Comparison of ENCODE assay signal across 10 cellular contexts in genomic region chr22:38881464-38881871, GRCh38. TPM values are rescaled to one million over a fixed set of nuclear protein-coding genes. Genes with fewer than 3 reads are reported as not detected.
DNase-seq lines count a peak whose midpoint lies in the region; ATAC-seq and TF ChIP-seq lines count a peak whose summit lies in the region.
"Had no signal": no experiment of that assay in that cellular context is flagged by ENCODE, and none has a peak within 500 bp of the region (broad histone marks: within the 10 kb centered on the region; RNA-seq: fewer than 3 reads in every experiment).

No MANE protein-coding gene starts in this region.

- H3K9me3 ChIP-seq in right lobe of liver (no peaks in the 10 kb centered on the region), testis (no peaks in the 10 kb centered on the region)
- H3K9me3 ChIP-seq in CD8-positive, alpha-beta memory T cell (ENCODE audit: low read length): no peaks in the 10 kb centered on the region

- peaks cover 11 to 22% (median 14%) of the 10 kb centered on the region in 3 donors for H3K4me1 Mint-ChIP-seq in CD8-positive, alpha-beta memory T cell

- H3K4me3 ChIP-seq in cardiac fibroblast (replicated peaks in 1 of 2; ENCODE audit: low read depth in 2 of 2, low read length in 2 of 2): no peak overlapping the region
- no peak overlapping the region for H3K4me3 ChIP-seq in right lobe of liver
- no peak overlapping the region for H3K4me3 ChIP-seq in testis
- H3K4me3 ChIP-seq in CD8-positive, alpha-beta memory T cell (ENCODE audit: low read length): no peak overlapping the region

- H3K27me3 Mint-ChIP-seq in CD8-positive, alpha-beta memory T cell: peaks cover 0 to 6% of the 10 kb centered on the region in 2 donors

- CTCF ChIA-PET in CD8-positive, alpha-beta memory T cell (lab: Charles Lee): no interaction called here

- DNase-seq in H4 (ENCODE audit: low spot score): peak; percentile 68
- DNase-seq in cardiac fibroblast (ENCODE audit: low read depth in 2 of 2): peak; percentile 83 to 96
- DNase-seq in right lobe of liver: peak in 1 of 3 donors; percentile 75
- peak; percentile 67 for DNase-seq in testis
- DNase-seq in stimulated activated CD8-positive, alpha-beta memory T cell treated with anti-CD3 and anti-CD28 coated beads, Interleukin-4, amount 100 ng/mL, for 48 hours: no peak
- DNase-seq in middle frontal gyrus (ENCODE audit: extremely low spot score, low spot score): no peak
- DNase-seq in NCI-H146 treated with DMSO at 0.1 percent for 48 hours (lab: John Stamatoyannopoulos, UW; ENCODE audit: unreplicated experiment): no peak
- no peak for DNase-seq in CD8-positive, alpha-beta memory T cell
- DNase-seq: NCI-H82 had no signal

- 2% methylated on average over 9 of the region's 9 CpGs for WGBS in right lobe of liver (ENCODE audit: insufficient coverage, low coverage, low lambda C conversion rate, missing lambda C conversion rate)
- WGBS in testis, 2 donors: 13 to 21% methylated on average over 9 of the region's 9 CpGs

- peak; percentile 69 to 88 (median 82) for ATAC-seq in right lobe of liver
- ATAC-seq: WTC11 had no signal

- peaks cover 0 to 7% (median 0%) of the 10 kb centered on the region in 4 donors for H3K4me1 ChIP-seq in right lobe of liver
- H3K4me1 ChIP-seq in testis: peaks cover 24% of the 10 kb centered on the region
- H3K4me1 ChIP-seq in CD8-positive, alpha-beta memory T cell (ENCODE audit: insufficient read depth, low read length): peaks cover 24% of the 10 kb centered on the region

- no peak for TF ChIP-seq POLR2A in right lobe of liver (IDR thresholded peaks at IDR 0.05)
- no peak for TF ChIP-seq POLR2A in testis (IDR thresholded peaks at IDR 0.05)

- H3K27me3 ChIP-seq in right lobe of liver (no peaks in the 10 kb centered on the region), testis (no peaks in the 10 kb centered on the region)
- no peaks in the 10 kb centered on the region for H3K27me3 ChIP-seq in CD8-positive, alpha-beta memory T cell (ENCODE audit: insufficient read depth, low read length, poor library complexity, severe bottlenecking)

- no peak overlapping the region for H3K27ac Mint-ChIP-seq in CD8-positive, alpha-beta memory T cell

- no peaks in the 10 kb centered on the region for H3K9me3 Mint-ChIP-seq in CD8-positive, alpha-beta memory T cell
- H3K9me3 Mint-ChIP-seq: WTC11 had no signal

- peaks cover 0 to 2% (median 0%) of the 10 kb centered on the region in 3 donors for H3K36me3 Mint-ChIP-seq in CD8-positive, alpha-beta memory T cell
- H3K36me3 Mint-ChIP-seq: WTC11 had no signal

- H3K4me3 Mint-ChIP-seq in CD8-positive, alpha-beta memory T cell: no peak overlapping the region
- H3K4me3 Mint-ChIP-seq: WTC11 had no signal

- no peaks in the 10 kb centered on the region for H3K36me3 ChIP-seq in right lobe of liver
- H3K36me3 ChIP-seq in testis (ENCODE audit: low read depth, missing control alignments): no peaks in the 10 kb centered on the region
- H3K36me3 ChIP-seq in CD8-positive, alpha-beta memory T cell (ENCODE audit: insufficient read depth, low read length): no peaks in the 10 kb centered on the region

- H3K27ac ChIP-seq in right lobe of liver (peak overlapping the region in 1 of 3 donors; percentile 26), testis (peak overlapping the region; percentile 43 to 83)
- no peak overlapping the region for H3K27ac ChIP-seq in CD8-positive, alpha-beta memory T cell (ENCODE audit: low read depth, low read length)

- intact Hi-C loops in right lobe of liver (cut with DNase I): no loop called here
- intact Hi-C loops in testis (cut with DNase I; ENCODE audit: low total_unique reads): no loop called here

- POLR2A ChIA-PET in CD8-positive, alpha-beta memory T cell (lab: Charles Lee): no interaction called here

- TF ChIP-seq CTCF in cardiac fibroblast (IDR thresholded peaks at IDR 0.05; ENCODE audit: low read depth, low read length): no peak
- no peak for TF ChIP-seq CTCF in right lobe of liver (IDR thresholded peaks at IDR 0.05)
- peak in 1 of 3 experiments; percentile 10 for TF ChIP-seq CTCF in testis (IDR thresholded peaks at IDR 0.05)

RNA-seq across cellular contexts. Expression of gene CBX6, which starts 9.5 kb away (rescaled TPM):
- total RNA-seq in H4 (2014; rRNA removed; shearing (Covaris generic)): 19.6 and 21.5 TPM in 2 replicates
- total RNA-seq in right lobe of liver (10 to 100 TPM in 4 of 6 experiments, 1 to 10 TPM in 2; 7.8 to 22.5 (median 12.1) TPM), testis (10 to 100 TPM; 30.1 to 33.1 TPM)
- polyA plus RNA-seq in testis (ENCODE audit: insufficient read depth, low read depth, low replicate concordance): 18.7 TPM
- 100 to 1,000 TPM; 159 to 171 TPM for total RNA-seq in CD8-positive, alpha-beta memory T cell
- 10.8 TPM for polyA plus RNA-seq in CD8-positive, alpha-beta memory T cell

RNA-seq across cellular contexts. Expression of gene NPTXR, which starts 37.6 kb away (rescaled TPM):
- 3.1 and 4.1 TPM in 2 replicates for total RNA-seq in H4 (2014; rRNA removed; shearing (Covaris generic))
- total RNA-seq in right lobe of liver (under 1 TPM; 0.18 to 0.68 (median 0.28) TPM), testis (10 to 100 TPM; 12.6 to 14.1 TPM)
- 3.9 TPM for polyA plus RNA-seq in testis (ENCODE audit: insufficient read depth, low read depth, low replicate concordance)
- 1 to 10 TPM; 5.9 to 6.3 TPM for total RNA-seq in CD8-positive, alpha-beta memory T cell
- 1.0 TPM for polyA plus RNA-seq in CD8-positive, alpha-beta memory T cell

Comparison
In these comparisons a context has a peak if more than half of its experiments do, and no peak if none do; other contexts are left out.
1. DNase-seq: peak in H4 (single experiment), cardiac fibroblast (2 of 2) and testis (single experiment); none in stimulated activated CD8-positive, alpha-beta memory T cell treated with anti-CD3 and anti-CD28 coated beads, Interleukin-4, amount 100 ng/mL, for 48 hours (single experiment), middle frontal gyrus (single experiment), NCI-H146 treated with DMSO at 0.1 percent for 48 hours (single experiment) and CD8-positive, alpha-beta memory T cell (0 of 5).